ENCODE assay signal across 8 cellular contexts in the genomic region with DNA sequence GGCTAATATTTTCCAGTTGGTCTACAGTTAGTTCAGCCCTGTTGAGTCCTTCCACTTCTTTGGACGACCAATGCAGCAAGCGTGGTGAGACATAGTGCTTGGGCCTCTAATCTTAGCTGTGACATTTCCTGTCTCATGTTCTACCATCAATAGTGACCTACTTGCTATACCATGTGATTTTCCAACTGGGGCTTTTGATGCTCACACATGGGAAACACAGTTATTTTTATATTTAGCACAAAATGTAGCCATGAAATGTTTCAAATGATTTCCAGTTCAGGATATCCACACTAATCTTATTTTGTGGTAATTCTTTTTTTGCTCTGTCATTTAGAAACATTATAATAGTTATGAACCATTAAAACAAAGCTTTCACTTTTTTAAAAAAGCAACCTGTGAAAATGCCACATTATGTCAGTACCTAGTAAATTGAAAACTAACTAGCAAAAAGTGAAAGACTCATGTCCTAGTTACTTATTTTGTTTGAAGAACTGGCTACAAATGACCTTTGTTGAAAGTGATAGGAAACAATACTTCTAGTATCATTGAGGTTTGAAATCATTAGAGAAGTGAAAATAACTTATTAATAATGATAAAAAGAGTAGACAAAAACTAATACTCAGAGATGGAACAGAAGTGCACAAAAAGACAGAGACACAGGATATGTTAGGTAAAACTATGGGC. TPM values are rescaled to one million over a fixed set of nuclear protein-coding genes. Genes with fewer than 3 reads are reported as not detected.
DNase-seq lines count a peak whose midpoint lies in the region; ATAC-seq and TF ChIP-seq lines count a peak whose summit lies in the region.

No MANE protein-coding gene starts in this region.

- DNase-seq in immature natural killer cell (peak in 2 of 3 donors; percentile 12 to 15), erythroblast (lab: John Stamatoyannopoulos, UW) (no peak), middle frontal gyrus (ENCODE audit: extremely low spot score, low spot score) (no peak), T-helper 1 cell (no peak)
- no peak for DNase-seq in activated effector memory CD4-positive, alpha-beta T cell treated with Interleukin-2 at 50 U/mL for 16 hours

- H3K4me3 Mint-ChIP-seq in immature natural killer cell, result no peak overlapping the region

- peaks cover 0 to 2% (median 0%) of the 10 kb centered on the region in 6 donors for H3K9me3 Mint-ChIP-seq in immature natural killer cell

- TF ChIP-seq POLR2A in erythroblast (IDR thresholded peaks at IDR 0.05; ENCODE audit: low read length), result no peak

- no peaks in the 10 kb centered on the region for H3K36me3 Mint-ChIP-seq in immature natural killer cell

- H3K4me1 Mint-ChIP-seq in immature natural killer cell, result peaks cover 12% of the 10 kb centered on the region in 2 donors

- ATAC-seq in GM18520 (IDR thresholded peaks at IDR 0.05; ENCODE audit: unreplicated experiment) (peak; percentile 77), GM21619 (IDR thresholded peaks at IDR 0.05; ENCODE audit: unreplicated experiment) (peak; percentile 79), HG03439 (IDR thresholded peaks at IDR 0.05; ENCODE audit: unreplicated experiment) (peak; percentile 69)

- H3K27me3 Mint-ChIP-seq in immature natural killer cell (ENCODE audit: low read depth in 3 of 3), result peaks cover 0 to 2% (median 0%) of the 10 kb centered on the region in 3 donors

- peak overlapping the region in 4 of 6 donors; percentile 33 to 79 (median 60) for H3K27ac Mint-ChIP-seq in immature natural killer cell

RNA-seq across cellular contexts. Expression of gene MARCHF3, which starts 18.3 kb away (rescaled TPM):
- 1 to 10 TPM; 2.6 to 4.6 (median 3.4) TPM for polyA plus RNA-seq in immature natural killer cell

Comparison
In these comparisons a context has a peak if more than half of its experiments do, and no peak if none do; other contexts are left out.
1. DNase-seq: peak in immature natural killer cell (2 of 3); none in erythroblast (0 of 2), activated effector memory CD4-positive, alpha-beta T cell treated with Interleukin-2 at 50 U/mL for 16 hours (single experiment), middle frontal gyrus (single experiment) and T-helper 1 cell (0 of 5).
2. Peak in every context shown above with its lines, with median percentiles within 50 percentile points of each other: ATAC-seq.